Comparison of ENCODE assay signal across 9 cellular contexts in the genomic region with DNA sequence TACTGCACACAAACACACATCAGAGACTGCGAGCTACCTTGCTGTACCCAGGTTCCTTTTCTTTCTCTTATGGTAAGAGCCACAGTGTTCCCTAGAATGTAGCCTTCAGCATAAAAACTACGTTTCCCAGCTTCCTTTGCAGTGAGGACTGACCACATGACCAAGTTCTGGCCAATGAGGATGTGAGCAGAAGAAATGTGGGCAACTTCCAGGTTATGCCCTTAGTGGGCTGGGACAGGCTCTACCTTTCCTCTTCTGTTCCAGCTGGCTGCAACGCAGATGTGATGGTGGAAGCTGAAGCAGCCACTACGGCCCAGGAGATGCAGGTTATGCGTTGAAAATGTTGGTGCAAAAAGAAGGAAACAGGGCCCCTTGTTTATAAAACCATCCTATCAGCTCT. TPM values are rescaled to one million over a fixed set of nuclear protein-coding genes. Genes with fewer than 3 reads are reported as not detected.
DNase-seq lines count a peak whose midpoint lies in the region; ATAC-seq and TF ChIP-seq lines count a peak whose summit lies in the region.
"Had no signal": no experiment of that assay in that cellular context is flagged by ENCODE, and none has a peak within 500 bp of the region (broad histone marks: within the 10 kb centered on the region; RNA-seq: fewer than 3 reads in every experiment).

No MANE protein-coding gene starts in this region.

- TF ChIP-seq CTCF in choroid plexus epithelial cell (conservative IDR thresholded peaks at IDR 0.05; ENCODE audit: low read depth, low read length) (no peak), lower leg skin (IDR thresholded peaks at IDR 0.05) (no peak)

- H3K4me1 Mint-ChIP-seq in stimulated activated naive B cell treated with anti-CD40 and anti-IgM and Interleukin-4, amounts not matched to agents 10 μg/mL and 1 μg/mL and 100 μg/mL, for 72 hours, result peaks cover 6 to 16% of the 10 kb centered on the region in 2 donors

- H3K36me3 Mint-ChIP-seq in stimulated activated naive B cell treated with anti-CD40 and anti-IgM and Interleukin-4, amounts not matched to agents 10 μg/mL and 1 μg/mL and 100 μg/mL, for 72 hours, result peaks cover 64 to 79% of the 10 kb centered on the region in 2 donors

- H3K9me3 Mint-ChIP-seq in stimulated activated naive B cell treated with anti-CD40 and anti-IgM and Interleukin-4, amounts not matched to agents 10 μg/mL and 1 μg/mL and 100 μg/mL, for 72 hours, result peaks cover 0 to 2% of the 10 kb centered on the region in 2 donors

- TF ChIP-seq POLR2A in lower leg skin (IDR thresholded peaks at IDR 0.05), result no peak

- intact Hi-C loops in lower leg skin (cut with DNase I; ENCODE audit: low total_unique reads), result no loop called here

- DNase-seq in AG08395 (ENCODE audit: low spot score), result peak; percentile 61
- DNase-seq in ELR (ENCODE audit: low read depth), result peak; percentile 52
- peak; percentile 50 to 67 for DNase-seq in NCI-H526 (lab: John Stamatoyannopoulos, UW)
- DNase-seq in choroid plexus epithelial cell (ENCODE audit: low read depth), result peak; percentile 50
- DNase-seq in stimulated activated naive B cell treated with anti-CD40 and anti-IgM and Interleukin-4, amounts not matched to agents 10 μg/mL and 1 μg/mL and 100 μg/mL, for 72 hours, result no peak
- no peak for DNase-seq in lower leg skin (ENCODE audit: low spot score in 2 of 2)

- no peak overlapping the region for H3K4me3 ChIP-seq in choroid plexus epithelial cell (ENCODE audit: low read depth, low read length)
- no peak overlapping the region for H3K4me3 ChIP-seq in lower leg skin (ENCODE audit: low read depth, poor library complexity, severe bottlenecking)

- H3K4me3 Mint-ChIP-seq in stimulated activated naive B cell treated with anti-CD40 and anti-IgM and Interleukin-4, amounts not matched to agents 10 μg/mL and 1 μg/mL and 100 μg/mL, for 72 hours, result no peak overlapping the region

- no peak overlapping the region for H3K27ac Mint-ChIP-seq in stimulated activated naive B cell treated with anti-CD40 and anti-IgM and Interleukin-4, amounts not matched to agents 10 μg/mL and 1 μg/mL and 100 μg/mL, for 72 hours

- WGBS in lower leg skin, 2 donors, result 77 to 92% methylated on average over 5 of the region's 5 CpGs

- peak; percentile 75 to 89 for ATAC-seq in stimulated activated naive B cell treated with anti-CD40 and anti-IgM and Interleukin-4, amounts not matched to agents 10 μg/mL and 1 μg/mL and 100 μg/mL, for 72 hours (replicated peaks)
- ATAC-seq in GM19463 (IDR thresholded peaks at IDR 0.05; ENCODE audit: unreplicated experiment), result no peak
- no peak for ATAC-seq in GM18502 (IDR thresholded peaks at IDR 0.05; ENCODE audit: poor library complexity, unreplicated experiment)

- no peaks in the 10 kb centered on the region for H3K27me3 Mint-ChIP-seq in stimulated activated naive B cell treated with anti-CD40 and anti-IgM and Interleukin-4, amounts not matched to agents 10 μg/mL and 1 μg/mL and 100 μg/mL, for 72 hours

RNA-seq across cellular contexts. Expression of gene VRK3, which starts 27.5 kb away (rescaled TPM):
- 10 to 100 TPM; 16.6 to 56.4 (median 29.7) TPM for total RNA-seq in lower leg skin

RNA-seq across cellular contexts. Expression of gene ZNF473, which starts 28.1 kb away (rescaled TPM):
- 10 to 100 TPM in 3 of 4 donors, 1 to 10 TPM in 1; 6.7 to 16.7 (median 10.5) TPM for total RNA-seq in lower leg skin

RNA-seq across cellular contexts. Expression of gene SIGLEC11, which starts 36.7 kb away (rescaled TPM):
- total RNA-seq in lower leg skin, result under 1 TPM in 2 of 4 donors, not detected in 2; 0.13 to 0.63 TPM
- total RNA-seq: myocyte had no signal

Comparison
In these comparisons a context has a peak if more than half of its experiments do, and no peak if none do; other contexts are left out.
1. DNase-seq: peak in AG08395 (single experiment), ELR (single experiment), NCI-H526 (2 of 2) and choroid plexus epithelial cell (single experiment); none in stimulated activated naive B cell treated with anti-CD40 and anti-IgM and Interleukin-4, amounts not matched to agents 10 μg/mL and 1 μg/mL and 100 μg/mL, for 72 hours (single experiment) and lower leg skin (0 of 2).
2. ATAC-seq: peak in stimulated activated naive B cell treated with anti-CD40 and anti-IgM and Interleukin-4, amounts not matched to agents 10 μg/mL and 1 μg/mL and 100 μg/mL, for 72 hours (2 of 2); none in GM19463 (single experiment) and GM18502 (single experiment).